Comparison of ENCODE assay signal across 20 cellular contexts in genomic region chr9:89011683-89012082, GRCh38. TPM values are rescaled to one million over a fixed set of nuclear protein-coding genes. Genes with fewer than 3 reads are reported as not detected.
DNase-seq lines count a peak whose midpoint lies in the region; ATAC-seq, FAIRE-seq and TF ChIP-seq lines count a peak whose summit lies in the region.
"Had no signal": no experiment of that assay in that cellular context is flagged by ENCODE, and none has a peak within 500 bp of the region (broad histone marks: within the 10 kb centered on the region; RNA-seq: fewer than 3 reads in every experiment).

No MANE protein-coding gene starts in this region.

- POLR2A ChIA-PET in MCF 10A (lab: Yijun Ruan, JAX) (no interaction called here), H1 (lab: Charles Lee; ENCODE audit: partially characterized antibody) (interaction anchor here (0.6 kb wide), 1 partner anchor 25 kb away, joined by 3 read pairs; no protein-coding TSS in a partner anchor)

- H3K79me1 ChIP-seq in H1 (ENCODE audit: low read depth, low read length): no peaks in the 10 kb centered on the region

- no peaks in the 10 kb centered on the region for H3K79me2 ChIP-seq in mammary epithelial cell (ENCODE audit: insufficient read depth, low read length)
- H3K79me2 ChIP-seq in H1 (ENCODE audit: control insufficient read depth in 1 of 2, insufficient read depth in 2 of 2, low read length in 2 of 2): no peaks in the 10 kb centered on the region

- H2BK5ac ChIP-seq in H1 (ENCODE audit: low read depth, low read length): no peak overlapping the region; the same call in 1 of the 2 replicates

- TF ChIP-seq RAD21 in H1 (IDR thresholded peaks at IDR 0.05 in 1 of 2, conservative IDR thresholded peaks at IDR 0.05 in 1 of 2; ENCODE audit: low read depth in 2 of 2, low read length in 2 of 2): no peak

- no TSS peak for BruUV-seq in mammary epithelial cell (replicated peaks; lab: Mats Ljungman, UMichigan)
- BruUV-seq in MCF 10A (replicated peaks; lab: Mats Ljungman, UMichigan): no TSS peak

- no peak overlapping the region for H2BK20ac ChIP-seq in H1 (ENCODE audit: low read length)

- no peak overlapping the region for H3K27ac Mint-ChIP-seq in MCF 10A (ENCODE audit: low read depth, unreplicated experiment)
- H3K27ac Mint-ChIP-seq: CD4-positive, alpha-beta T cell; GM23338 had no signal

- H3K23me2 ChIP-seq in H1 (ENCODE audit: low read depth, low read length): no peaks in the 10 kb centered on the region

- FAIRE-seq in H1 (lab: Jason Lieb, UNC): no peak
- FAIRE-seq: A549, D721Med, G401.6, GM12891, GM19239, HTR-8/SVneo had no signal

- no peak overlapping the region for H3K4me2 ChIP-seq in mammary epithelial cell (ENCODE audit: insufficient read depth, low read depth, low read length)
- no peak overlapping the region for H3K4me2 ChIP-seq in H1 (ENCODE audit: insufficient read depth in 1 of 2, low read depth in 2 of 2, low read length in 2 of 2)
- H3K4me2 ChIP-seq: A549, GM23338 had no signal

- no peak overlapping the region for H2AK5ac ChIP-seq in H1 (ENCODE audit: low read depth, low read length)

- peak overlapping the region; percentile 53; the same call in 1 of the 2 replicates for H3K18ac ChIP-seq in H1 (ENCODE audit: extremely low read depth, low read length)

- ATAC-seq in GM21786 (IDR thresholded peaks at IDR 0.05; ENCODE audit: unreplicated experiment): no peak
- ATAC-seq: A549, HCT116 had no signal

- no peak overlapping the region for H3K23ac ChIP-seq in H1 (ENCODE audit: insufficient read length)

- H3K9me3 ChIP-seq in mammary epithelial cell (replicated peaks; ENCODE audit: insufficient read depth, low read length): no peaks in the 10 kb centered on the region
- no peaks in the 10 kb centered on the region for H3K9me3 ChIP-seq in H1 (ENCODE audit: insufficient read depth in 2 of 2, low read depth in 1 of 2, low read length in 1 of 2)
- H3K9me3 ChIP-seq: A549, Caco-2 had no signal

- in situ Hi-C loops in mammary epithelial cell (cut with MboI; ENCODE audit: low sequenced_read_pairs in 2 of 2): loop anchor here in 1 of 2 donors (25.0 kb wide), 1 partner anchor 1049 kb away; the partner anchor contains the start of gene CDK20

- TF ChIP-seq CTCF in mammary epithelial cell (conservative IDR thresholded peaks at IDR 0.05 in 1 of 2, IDR thresholded peaks at IDR 0.05 in 1 of 2; ENCODE audit: extremely low read depth in 1 of 2, insufficient read depth in 1 of 2, low read depth in 1 of 2, low read length in 2 of 2): no peak
- TF ChIP-seq CTCF in MCF 10A (IDR thresholded peaks at IDR 0.05; ENCODE audit: unreplicated experiment): no peak
- TF ChIP-seq CTCF in H1 (IDR thresholded peaks at IDR 0.05; ENCODE audit: control extremely low read depth in 1 of 3, insufficient read depth in 1 of 3, low read depth in 1 of 3, low read length in 3 of 3): no peak

- CTCF ChIA-PET in mammary epithelial cell (lab: Charles Lee; ENCODE audit: low non-redundant PET) (no interaction called here), MCF 10A (lab: Yijun Ruan, JAX) (interaction anchor here (1.2 to 2.1 kb wide), 3 partner anchors 11 to 267 kb away, joined by 4 to 6 read pairs (median 5); no protein-coding TSS in a partner anchor), H1 (lab: Charles Lee; ENCODE audit: partially characterized antibody) (interaction anchor here (0.9 to 2.3 kb wide), 4 partner anchors 11 to 536 kb away, joined by 3 to 10 read pairs (median 4); no protein-coding TSS in a partner anchor)

- no peak overlapping the region for H3K56ac ChIP-seq in H1 (replicated peaks; ENCODE audit: insufficient read length, low read depth, low read length)

- no peak overlapping the region for H3K4me3 Mint-ChIP-seq in MCF 10A (ENCODE audit: unreplicated experiment)
- H3K4me3 Mint-ChIP-seq: CD4-positive, alpha-beta T cell; GM23338 had no signal

- no peak overlapping the region for H3K14ac ChIP-seq in H1 (ENCODE audit: insufficient read length)

- no peak overlapping the region for H4K5ac ChIP-seq in H1 (ENCODE audit: insufficient read length, low read depth, low read length)

- no peak overlapping the region for H4K8ac ChIP-seq in H1 (ENCODE audit: extremely low read depth, insufficient read depth, low read length)

- H3K27me3 ChIP-seq in mammary epithelial cell (ENCODE audit: insufficient read depth, low read length) (no peaks in the 10 kb centered on the region), H1 (replicated peaks in 1 of 4; ENCODE audit: control insufficient read depth in 3 of 4, extremely low read depth in 1 of 4, insufficient read depth in 3 of 4, low read length in 3 of 4) (no peaks in the 10 kb centered on the region)

- H3K4ac ChIP-seq in H1 (replicated peaks; ENCODE audit: insufficient read length, low read depth, low read length): no peak overlapping the region

- peaks cover 11% of the 10 kb centered on the region for H3K4me1 ChIP-seq in mammary epithelial cell (ENCODE audit: insufficient read depth, low read length)
- peaks cover 2 to 14% (median 4%) of the 10 kb centered on the region in 4 experiments; a peak in 6 of 7 replicates for H3K4me1 ChIP-seq in H1 (replicated peaks in 1 of 4; ENCODE audit: control insufficient read depth in 3 of 4, insufficient read depth in 4 of 4, low read length in 3 of 4)
- H3K4me1 ChIP-seq: A549, Caco-2 had no signal

- DNase-seq in mammary epithelial cell: peak; percentile 43
- DNase-seq in MCF 10A (ENCODE audit: unreplicated experiment): no peak
- DNase-seq in H1 (ENCODE audit: low read depth in 1 of 2, low spot score in 2 of 2): no peak
- peak; percentile 4 for DNase-seq in mucosa of gallbladder (ENCODE audit: low spot score)
- no peak for DNase-seq in anterior cingulate cortex (lab: John Stamatoyannopoulos, UW)
- DNase-seq in RKO (ENCODE audit: low spot score): no peak
- DNase-seq: AML-193; Caco-2; CD4-positive, alpha-beta T cell had no signal

- intact Hi-C loops in mammary epithelial cell (cut with micrococcal nuclease): no loop called here
- intact Hi-C loops in MCF 10A (cut with micrococcal nuclease): no loop called here

- 0 out of 2 replicates have a peak overlapping the region, but pooled peaks have one; percentile 7 for H2BK12ac ChIP-seq in H1 (ENCODE audit: low read depth, low read length)

- H3K9ac ChIP-seq in mammary epithelial cell (ENCODE audit: insufficient read depth, low read length) (no peak overlapping the region), H1 (replicated peaks in 1 of 4; ENCODE audit: extremely low read depth in 1 of 4, low read depth in 3 of 4, low read length in 3 of 4) (no peak overlapping the region)

- no peaks in the 10 kb centered on the region for H3K36me3 ChIP-seq in mammary epithelial cell (ENCODE audit: insufficient read depth, low read length)
- no peaks in the 10 kb centered on the region for H3K36me3 ChIP-seq in H1 (ENCODE audit: control insufficient read depth in 2 of 4, insufficient read depth in 4 of 4, low read length in 3 of 4)

- no peak for TF ChIP-seq POLR2A in H1 (IDR thresholded peaks at IDR 0.05; ENCODE audit: control extremely low read depth in 1 of 2, low read depth in 2 of 2, low read length in 2 of 2)

- dilution Hi-C loops in mammary epithelial cell (cut with HindIII; ENCODE audit: low sequenced_read_pairs): loop anchor here (25.0 kb wide), 1 partner anchor 399 kb away; no protein-coding TSS in a partner anchor

- H4K91ac ChIP-seq in H1 (replicated peaks; ENCODE audit: insufficient read length, low read length): no peak overlapping the region

- H2AFZ ChIP-seq in mammary epithelial cell (ENCODE audit: low read depth, low read length) (no peak overlapping the region), H1 (ENCODE audit: low read length) (no peak overlapping the region)
- H2AFZ ChIP-seq: GM23338 had no signal

- H3K9me3 Mint-ChIP-seq in MCF 10A (ENCODE audit: unreplicated experiment): no peaks in the 10 kb centered on the region
- H3K9me3 Mint-ChIP-seq: CD4-positive, alpha-beta T cell; GM23338 had no signal

- H3K4me1 Mint-ChIP-seq in MCF 10A (ENCODE audit: insufficient read depth, unreplicated experiment): peaks cover 14% of the 10 kb centered on the region

- no peaks in the 10 kb centered on the region for H3K36me3 Mint-ChIP-seq in MCF 10A (ENCODE audit: insufficient read depth, unreplicated experiment)

- H2BK15ac ChIP-seq in H1 (ENCODE audit: low read length): no peak overlapping the region

- H4K20me1 ChIP-seq in mammary epithelial cell (ENCODE audit: insufficient read depth, low read length) (no peaks in the 10 kb centered on the region), H1 (replicated peaks in 1 of 2; ENCODE audit: control insufficient read depth in 1 of 2, insufficient read depth in 2 of 2, low read length in 2 of 2) (no peaks in the 10 kb centered on the region)

- H3K27me3 Mint-ChIP-seq in MCF 10A (ENCODE audit: insufficient read depth, unreplicated experiment): no peaks in the 10 kb centered on the region

- TF ChIP-seq EP300 in H1 (IDR thresholded peaks at IDR 0.05; ENCODE audit: borderline replicate concordance in 1 of 2, low read depth in 2 of 2, low read length in 2 of 2): no peak

- WGBS in mammary epithelial cell (ENCODE audit: low coverage, missing lambda C conversion rate): 39% methylated on average over 2 of the region's 2 CpGs
- WGBS in H1 (ENCODE audit: extremely low coverage in 1 of 2, insufficient coverage in 1 of 2, insufficient read length in 1 of 2, insufficient replicate concordance in 2 of 2, low coverage in 1 of 2, low lambda C conversion rate in 2 of 2, missing lambda C conversion rate in 1 of 2), 2 experiments: 91% methylated on average over 2 of the region's 2 CpGs; no CpG with 5 or more reads in 1 of the 2 experiments

- no peak overlapping the region for H2BK120ac ChIP-seq in H1 (replicated peaks; ENCODE audit: low read depth, low read length)

- H3K4me3 ChIP-seq in mammary epithelial cell (replicated peaks in 1 of 3; ENCODE audit: insufficient read depth in 1 of 3, low read depth in 2 of 3, low read length in 3 of 3): no peak overlapping the region
- no peak overlapping the region for H3K4me3 ChIP-seq in H1 (ENCODE audit: extremely low read depth in 1 of 4, insufficient read depth in 2 of 4, low read depth in 3 of 4, low read length in 4 of 4)
- H3K4me3 ChIP-seq: A549, GM23338 had no signal

- H3K27ac ChIP-seq in mammary epithelial cell (ENCODE audit: insufficient read depth, low read depth, low read length) (no peak overlapping the region), H1 (ENCODE audit: low read depth, low read length) (no peak overlapping the region)
- H3K27ac ChIP-seq: 22Rv1, A549, C4-2B had no signal

RNA-seq across cellular contexts. Expression of gene S1PR3, which starts 20.4 kb away (rescaled TPM):
- total RNA-seq in mammary epithelial cell (1 to 10 TPM; 2.5 to 6.0 TPM), MCF 10A (2022) (2.7 and 2.8 TPM in 2 replicates), mucosa of gallbladder (36.4 TPM)
- polyA plus RNA-seq in mammary epithelial cell (7.6 TPM), H1 (2011; rRNA removed) (3.7 and 4.9 TPM in 2 replicates)
- polyA minus RNA-seq in mammary epithelial cell: 10.3 TPM
- total RNA-seq in H1 (2021; fragmentation: NEBNext Ultra II Directional; extraction: Animal tissue kit (Norgen Biotek cat#: 25700)): 6.4 and 7.2 TPM in 2 replicates
- polyA plus RNA-seq in H1 (2011; cell fraction: cytosol; rRNA removed): 3.9 TPM
- 4.7 TPM for polyA plus RNA-seq in H1 (2011; cell fraction: nucleus; rRNA removed)
- 3.4 to 4.7 TPM (median 4.2 TPM) in 4 replicates for polyA plus RNA-seq in H1 (2012, experiment 1 of 2)
- polyA plus RNA-seq in H1 (2012, experiment 2 of 2): 1.5 TPM
- 5.7 TPM for polyA plus RNA-seq in H1 (2013, experiment 1 of 2)
- 6.4 TPM for polyA plus RNA-seq in H1 (2013, experiment 2 of 2)
- 9.5 and 11.0 TPM in 2 replicates for polyA minus RNA-seq in H1 (2011; rRNA and poly(A)+ RNA removed)
- polyA minus RNA-seq in H1 (2011; cell fraction: cytosol; rRNA and poly(A)+ RNA removed): 4.0 TPM
- polyA minus RNA-seq in H1 (2011; cell fraction: nucleus; rRNA and poly(A)+ RNA removed): 8.7 TPM

Comparison
In these comparisons a context has a peak if more than half of its experiments do, and no peak if none do; other contexts are left out.
1. DNase-seq: peak in mammary epithelial cell (single experiment) and mucosa of gallbladder (single experiment); none in MCF 10A (single experiment), H1 (0 of 2), anterior cingulate cortex (0 of 58) and RKO (single experiment).